ENCODE assay signal across 1 cellular context in genomic region chr20:32244150-32244823, GRCh38.
TF ChIP-seq lines count a peak whose summit lies in the region.

No MANE protein-coding gene starts in this region.

TF ChIP-seq in HepG2, 621 proteins besides CTCF, POLR2A, EP300 and RAD21 (continued from another document):
- TF ChIP-seq HMGXB4 (CRISPR knock-in tag; IDR thresholded peaks at IDR 0.05; ENCODE audit: borderline replicate concordance in 1 of 2, low read depth in 1 of 2), result 0 out of 4 replicates have a peak, but pooled peaks of 1 of the 2 experiments have one; percentile 31
- peak; percentile 82 for TF ChIP-seq CEBPB (IDR thresholded peaks at IDR 0.05; ENCODE audit: borderline replicate concordance, low read depth, low read length)
- TF ChIP-seq ZNF543 (CRISPR knock-in tag; IDR thresholded peaks at IDR 0.05), result 0 out of 2 replicates have a peak, but pooled peaks have one; percentile 13
- TF ChIP-seq RXRA (CRISPR knock-in tag; IDR thresholded peaks at IDR 0.05), result peak; percentile 60; the same call in 1 of the 2 replicates
- TF ChIP-seq GATAD1 (CRISPR knock-in tag; IDR thresholded peaks at IDR 0.05), result 0 out of 2 replicates have a peak, but pooled peaks have one; percentile 17
- TF ChIP-seq ZSCAN29 (CRISPR knock-in tag; conservative IDR thresholded peaks at IDR 0.05), result 0 out of 2 replicates have a peak, but pooled peaks have one; percentile 48
- 0 out of 2 replicates have a peak, but pooled peaks have one; percentile 23 for TF ChIP-seq IKZF5 (CRISPR knock-in tag; IDR thresholded peaks at IDR 0.05)
- TF ChIP-seq SOX13 (IDR thresholded peaks at IDR 0.05), result no peak
- TF ChIP-seq SOX13 (CRISPR knock-in tag; conservative IDR thresholded peaks at IDR 0.05 in 1 of 2, IDR thresholded peaks at IDR 0.05 in 1 of 2), result 0 out of 4 replicates have a peak, but pooled peaks of 1 of the 2 experiments have one; percentile 6
- TF ChIP-seq MED1 (CRISPR knock-in tag; IDR thresholded peaks at IDR 0.05), result 0 out of 2 replicates have a peak, but pooled peaks have one; percentile 11
- TF ChIP-seq IRF2 (CRISPR knock-in tag; IDR thresholded peaks at IDR 0.05), result no peak
- 0 out of 2 replicates have a peak, but pooled peaks have one; percentile 32 for TF ChIP-seq ZNF891 (CRISPR knock-in tag; IDR thresholded peaks at IDR 0.05)
- peak; percentile 60; the same call in 1 of the 2 replicates for TF ChIP-seq HNF4G (IDR thresholded peaks at IDR 0.05; ENCODE audit: borderline replicate concordance, low read depth, low read length)
- no peak for TF ChIP-seq HNF4G (CRISPR knock-in tag; IDR thresholded peaks at IDR 0.05; ENCODE audit: borderline replicate concordance, low read depth)
- TF ChIP-seq ZNF121 (CRISPR knock-in tag; IDR thresholded peaks at IDR 0.05), result peak; percentile 48; the same call in 1 of the 2 replicates
- TF ChIP-seq NR2F2 (IDR thresholded peaks at IDR 0.05; ENCODE audit: borderline replicate concordance, low read depth), result no peak
- peak; percentile 45 for TF ChIP-seq ARID5B (CRISPR knock-in tag; IDR thresholded peaks at IDR 0.05)
TF ChIP-seq in HepG2: peak in this region for 62.
